21 cellular contexts compared by ENCODE assay signal in the genomic region with DNA sequence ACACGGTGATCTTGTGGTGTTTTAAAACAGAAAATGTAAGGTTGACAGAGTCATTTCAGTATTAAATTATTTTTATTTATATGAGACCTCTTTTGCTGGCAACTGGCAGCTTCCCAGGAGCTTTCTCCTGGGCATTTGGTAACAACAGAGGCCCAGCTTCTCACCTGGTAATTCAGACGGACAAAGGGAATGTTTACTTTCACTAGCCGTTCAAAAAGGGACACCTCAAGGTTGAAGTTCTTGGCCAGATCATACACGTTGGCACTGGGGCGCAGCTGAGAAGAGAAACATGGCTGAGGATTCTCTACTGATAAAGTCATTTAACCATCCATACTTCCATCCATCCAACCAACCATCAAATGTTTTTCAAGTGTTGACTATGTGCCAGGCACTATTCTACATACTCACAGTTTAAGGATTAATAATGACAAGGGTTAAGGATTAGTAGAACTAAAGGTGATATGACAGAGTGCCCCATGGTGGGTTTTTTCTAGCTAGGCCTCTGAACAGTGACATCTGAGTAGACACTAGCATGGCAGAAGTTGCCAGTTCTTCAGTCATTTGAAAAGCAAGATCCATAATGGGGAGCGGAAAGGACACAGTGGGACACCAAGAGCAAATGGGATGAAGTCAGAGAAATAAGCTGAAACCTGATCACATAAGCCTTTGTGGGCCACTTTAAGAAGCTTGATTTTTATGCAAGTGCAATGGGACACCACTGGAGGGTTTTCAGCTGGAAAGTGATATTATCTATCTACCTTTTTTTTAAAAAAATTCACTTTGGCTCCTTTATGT.
"Had no signal": no experiment of that assay in that cellular context is flagged by ENCODE, and none has a peak within 500 bp of the region (broad histone marks: within the 10 kb centered on the region; RNA-seq: fewer than 3 reads in every experiment).

No MANE protein-coding gene starts in this region.

- H3K27ac ChIP-seq: neutrophil, right atrium auricular region, skin epidermis had no signal

- DNase-seq: activated CD4-positive, alpha-beta memory T cell treated with anti-CD3 and anti-CD28 coated beads for 36 hours; activated CD4-positive, alpha-beta T cell treated with anti-CD3 and anti-CD28 coated beads for 36 hours; activated CD8-positive, alpha-beta memory T cell treated with anti-CD3 and anti-CD28 coated beads, Interleukin-2, amount 50 U/mL, for 4 hours; amygdala; effector CD8-positive, alpha-beta T cell; foreskin fibroblast; hippocampal formation; kidney; mesendoderm; natural killer cell; stimulated activated CD4-positive, alpha-beta T cell treated with anti-CD3 and anti-CD28 coated beads, Interleukin-4, amount 100 ng/mL, for 4 hours; stimulated activated CD8-positive, alpha-beta memory T cell treated with anti-CD3 and anti-CD28 coated beads, Interleukin-4, amount 100 ng/mL, for 48 hours; stimulated activated naive CD8-positive, alpha-beta T cell treated with anti-CD3 and anti-CD28 coated beads, Interleukin-15, Interleukin-2, amounts not matched to agents 100 U/mL and 50 U/mL, for 24 hours; trophoblast cell had no signal

- H3K9me3 ChIP-seq: right atrium auricular region had no signal

- H3K27ac Mint-ChIP-seq: activated CD4-positive, alpha-beta memory T cell treated with anti-CD3 and anti-CD28 coated beads for 36 hours; activated CD4-positive, alpha-beta T cell treated with anti-CD3 and anti-CD28 coated beads for 36 hours; activated T-helper 1 cell treated with anti-CD3 and anti-CD28 coated beads, Interleukin-12 subunit alpha, Interleukin-12 subunit beta, Interleukin-2, Interleukin-4 antibody, amounts not matched to agents 30 ng/mL and 10 ng/mL and 1 ng/mL, durations not matched to agents 14 hours and 24 hours and 36 hours; brain; natural killer cell; T-helper 1 cell treated with Interleukin-12 subunit alpha and Interleukin-12 subunit beta and Interleukin-4 antibody, amounts not matched to agents 30 μg/mL and 1 μg/mL, for 36 hours had no signal

- H3K4me3 Mint-ChIP-seq: activated CD4-positive, alpha-beta memory T cell treated with anti-CD3 and anti-CD28 coated beads for 36 hours; activated CD4-positive, alpha-beta T cell treated with anti-CD3 and anti-CD28 coated beads for 36 hours; activated T-helper 1 cell treated with anti-CD3 and anti-CD28 coated beads, Interleukin-12 subunit alpha, Interleukin-12 subunit beta, Interleukin-2, Interleukin-4 antibody, amounts not matched to agents 30 ng/mL and 10 ng/mL and 1 ng/mL, durations not matched to agents 14 hours and 24 hours and 36 hours; brain; natural killer cell; T-helper 1 cell treated with Interleukin-12 subunit alpha and Interleukin-12 subunit beta and Interleukin-4 antibody, amounts not matched to agents 30 μg/mL and 1 μg/mL, for 36 hours had no signal

- H3K27me3 Mint-ChIP-seq: activated CD4-positive, alpha-beta memory T cell treated with anti-CD3 and anti-CD28 coated beads for 36 hours; activated CD4-positive, alpha-beta T cell treated with anti-CD3 and anti-CD28 coated beads for 36 hours had no signal

- H3K27me3 ChIP-seq: neutrophil, right atrium auricular region had no signal

- H3K4me3 ChIP-seq: right atrium auricular region, skin epidermis had no signal

- H3K9me3 Mint-ChIP-seq: activated CD4-positive, alpha-beta memory T cell treated with anti-CD3 and anti-CD28 coated beads for 36 hours; activated naive CD4-positive, alpha-beta T cell treated with anti-CD3 and anti-CD28 coated beads, Interleukin-2, amount 50 U/mL, for 72 hours; activated T-helper 1 cell treated with anti-CD3 and anti-CD28 coated beads, Interleukin-12 subunit alpha, Interleukin-12 subunit beta, Interleukin-2, Interleukin-4 antibody, amounts not matched to agents 30 ng/mL and 10 ng/mL and 1 ng/mL, durations not matched to agents 14 hours and 24 hours and 36 hours; brain; natural killer cell; T-helper 1 cell treated with Interleukin-12 subunit alpha and Interleukin-12 subunit beta and Interleukin-4 antibody, amounts not matched to agents 30 μg/mL and 1 μg/mL, for 36 hours had no signal

- ATAC-seq: activated CD4-positive, alpha-beta T cell treated with anti-CD3 and anti-CD28 coated beads for 36 hours; activated naive CD4-positive, alpha-beta T cell treated with anti-CD3 and anti-CD28 coated beads, Interleukin-2, amount 50 U/mL, for 72 hours; natural killer cell; stimulated activated naive CD8-positive, alpha-beta T cell treated with anti-CD3 and anti-CD28 coated beads, Interleukin-15, Interleukin-2, amounts not matched to agents 100 U/mL and 50 U/mL, for 24 hours had no signal

- H3K4me1 Mint-ChIP-seq: activated CD4-positive, alpha-beta T cell treated with anti-CD3 and anti-CD28 coated beads for 36 hours; brain had no signal
